ENCODE assay signal across 23 cellular contexts in genomic region chr10:70557876-70558275, GRCh38. TPM values are rescaled to one million over a fixed set of nuclear protein-coding genes. Genes with fewer than 3 reads are reported as not detected.
DNase-seq lines count a peak whose midpoint lies in the region; ATAC-seq and TF ChIP-seq lines count a peak whose summit lies in the region.
"Had no signal": no experiment of that assay in that cellular context is flagged by ENCODE, and none has a peak within 500 bp of the region (broad histone marks: within the 10 kb centered on the region; RNA-seq: fewer than 3 reads in every experiment).

No MANE protein-coding gene starts in this region.

- H3K27me3 ChIP-seq in heart right ventricle: no peaks in the 10 kb centered on the region
- no peaks in the 10 kb centered on the region for H3K27me3 ChIP-seq in sigmoid colon
- H3K27me3 ChIP-seq: SJSA1 had no signal

- peaks cover 5% of the 10 kb centered on the region for H3K9me3 Mint-ChIP-seq in glutamatergic neuron (ENCODE audit: unreplicated experiment)
- no peaks in the 10 kb centered on the region for H3K9me3 Mint-ChIP-seq in type B pancreatic cell
- H3K9me3 Mint-ChIP-seq: CD8-positive, alpha-beta T cell had no signal

- 48 to 60% methylated on average over 2 of the region's 2 CpGs for WGBS in heart right ventricle, 2 donors
- 47 to 57% methylated on average over 2 of the region's 2 CpGs for WGBS in sigmoid colon, 2 donors

- intact Hi-C loops in left cardiac atrium (cut with DNase I) (loop anchor here in 1 of 2 donors (10.0 kb wide), 2 partner anchors 117 to 317 kb away; partner anchors contain the start of gene ADAMTS14), heart right ventricle (cut with DNase I) (loop anchor here in 5 of 10 donors (2.0 to 10.0 kb wide), 3 partner anchors 114 to 201 kb away; partner anchors contain the start of gene ADAMTS14 (in 4 of the 5)), sigmoid colon (cut with DNase I) (loop anchor here (2.0 kb wide), 1 partner anchor 201 kb away; no protein-coding TSS in a partner anchor)

- no peak for TF ChIP-seq EP300 in sigmoid colon (IDR thresholded peaks at IDR 0.05)

- H3K27ac Mint-ChIP-seq in glutamatergic neuron (ENCODE audit: unreplicated experiment): peak overlapping the region; percentile 40
- no peak overlapping the region for H3K27ac Mint-ChIP-seq in type B pancreatic cell
- H3K27ac Mint-ChIP-seq: CD8-positive, alpha-beta T cell had no signal

- in situ Hi-C loops in KBM-7 (cut with MboI; ENCODE audit: low pct_unique_long_range_greater_than_20kb, low sequenced_read_pairs): loop anchor here (10.0 kb wide), 1 partner anchor 207 kb away; no protein-coding TSS in a partner anchor

- H3K4me3 Mint-ChIP-seq in glutamatergic neuron (ENCODE audit: unreplicated experiment) (no peak overlapping the region), type B pancreatic cell (no peak overlapping the region)

- no peak overlapping the region for H3K4me3 ChIP-seq in heart right ventricle
- H3K4me3 ChIP-seq in sigmoid colon: no peak overlapping the region
- H3K4me3 ChIP-seq: GM12878, SJSA1 had no signal

- TF ChIP-seq CTCF in heart right ventricle (IDR thresholded peaks at IDR 0.05) (no peak), glutamatergic neuron (IDR thresholded peaks at IDR 0.05; ENCODE audit: partially characterized antibody, unreplicated experiment) (no peak), sigmoid colon (IDR thresholded peaks at IDR 0.05) (no peak), type B pancreatic cell (conservative IDR thresholded peaks at IDR 0.05) (no peak)

- H3K36me3 ChIP-seq in heart right ventricle: peaks cover 0 to 17% (median 0%) of the 10 kb centered on the region in 9 donors
- H3K36me3 ChIP-seq in sigmoid colon: peaks cover 0 to 32% (median 0%) of the 10 kb centered on the region in 4 donors
- H3K36me3 ChIP-seq: SJSA1 had no signal

- peaks cover 20% of the 10 kb centered on the region for H3K4me1 Mint-ChIP-seq in glutamatergic neuron (ENCODE audit: low read depth, unreplicated experiment)
- peaks cover 44% of the 10 kb centered on the region for H3K4me1 Mint-ChIP-seq in type B pancreatic cell (ENCODE audit: unreplicated experiment)

- H3K9me3 ChIP-seq in heart right ventricle (no peaks in the 10 kb centered on the region), sigmoid colon (no peaks in the 10 kb centered on the region)
- H3K9me3 ChIP-seq: SJSA1 had no signal

- H3K36me3 Mint-ChIP-seq in glutamatergic neuron (ENCODE audit: unreplicated experiment) (no peaks in the 10 kb centered on the region), type B pancreatic cell (no peaks in the 10 kb centered on the region)
- H3K36me3 Mint-ChIP-seq: CD8-positive, alpha-beta T cell had no signal

- H3K4me1 ChIP-seq in heart right ventricle (peaks cover 7 to 46% (median 39%) of the 10 kb centered on the region in 9 donors), sigmoid colon (peaks cover 0 to 20% (median 7%) of the 10 kb centered on the region in 4 donors)

- H3K27me3 Mint-ChIP-seq in glutamatergic neuron (ENCODE audit: unreplicated experiment): peaks cover 13% of the 10 kb centered on the region
- peaks cover 4% of the 10 kb centered on the region for H3K27me3 Mint-ChIP-seq in type B pancreatic cell

- TF ChIP-seq POLR2A in sigmoid colon (IDR thresholded peaks at IDR 0.05): no peak

- H3K27ac ChIP-seq in heart right ventricle: no peak overlapping the region
- no peak overlapping the region for H3K27ac ChIP-seq in sigmoid colon
- H3K27ac ChIP-seq: KMS-11, SJSA1 had no signal

- DNase-seq in left cardiac atrium: peak; percentile 8
- no peak for DNase-seq in heart right ventricle
- DNase-seq in KBM-7: peak; percentile 20
- no peak for DNase-seq in glutamatergic neuron
- DNase-seq in sigmoid colon: peak; percentile 51
- DNase-seq in midbrain (lab: John Stamatoyannopoulos, UW): no peak
- DNase-seq in GOT3 (lab: John Stamatoyannopoulos, UW): no peak
- no peak for DNase-seq in type B pancreatic cell (ENCODE audit: extremely low spot score, unreplicated experiment)
- DNase-seq: CD8-positive, alpha-beta T cell; DMS53; EL; MV-4-11; NCI-H1694 treated with DMSO at 0.1 percent for 48 hours; NCI-H2107; NCI-H2227 treated with DMSO at 0.1 percent for 48 hours; NCI-H524 had no signal

- no peak for ATAC-seq in left cardiac atrium
- no peak for ATAC-seq in heart right ventricle
- ATAC-seq: CD8-positive, alpha-beta T cell; GM12878; HepG2 had no signal

RNA-seq across cellular contexts. Expression of gene PRF1, which starts 44.7 kb away (rescaled TPM):
- total RNA-seq in left cardiac atrium: 1 to 10 TPM; 1.5 to 4.6 TPM
- 10 to 100 TPM in 1 of 10 donors, 1 to 10 TPM in 5, under 1 TPM in 4; 0.33 to 13.8 (median 1.2) TPM for total RNA-seq in heart right ventricle
- 1 to 10 TPM in 1 of 2 donors, under 1 TPM in 1; 0.61 to 1.5 TPM for polyA plus RNA-seq in heart right ventricle
- total RNA-seq in glutamatergic neuron (ENCODE audit: unreplicated experiment): 2.6 TPM
- 1 to 10 TPM in 2 of 4 donors, under 1 TPM in 2; 0.16 to 2.8 (median 1.0) TPM for total RNA-seq in sigmoid colon
- polyA plus RNA-seq in sigmoid colon: 1 to 10 TPM in 2 of 3 donors, not detected in 1; 1.6 to 5.0 TPM
- total RNA-seq in type B pancreatic cell (ENCODE audit: low replicate concordance): not detected in 2 replicates
- total RNA-seq: A172, H1, SJSA1 had no signal
- polyA plus RNA-seq: BJ had no signal

Comparison
In these comparisons a context has a peak if more than half of its experiments do, and no peak if none do; other contexts are left out.
1. DNase-seq: peak in left cardiac atrium (single experiment), KBM-7 (single experiment) and sigmoid colon (single experiment); none in heart right ventricle (0 of 2), glutamatergic neuron (single experiment), midbrain (single experiment), GOT3 (single experiment) and type B pancreatic cell (single experiment).